In genomic region chr3:13528217-13528801, GRCh38 we compare ENCODE assay signal across 10 cellular contexts. TPM values are rescaled to one million over a fixed set of nuclear protein-coding genes. Genes with fewer than 3 reads are reported as not detected.
DNase-seq lines count a peak whose midpoint lies in the region; ATAC-seq and TF ChIP-seq lines count a peak whose summit lies in the region.
"Had no signal": no experiment of that assay in that cellular context is flagged by ENCODE, and none has a peak within 500 bp of the region (broad histone marks: within the 10 kb centered on the region; RNA-seq: fewer than 3 reads in every experiment).

No MANE protein-coding gene starts in this region.

- ATAC-seq in Panc1 (peak; percentile 82; the same call in 1 of the 2 replicates), foreskin keratinocyte (peak; percentile 42)

- peaks cover 2 to 4% (median 3%) of the 10 kb centered on the region in 3 donors for H3K27me3 Mint-ChIP-seq in CD14-positive monocyte (ENCODE audit: low read depth in 3 of 3)

- H3K4me3 Mint-ChIP-seq in CD14-positive monocyte, result no peak overlapping the region

- WGBS in spleen, 5 donors, result 72 to 84% (median 82%) methylated on average over 10 of the region's 10 CpGs

- no peaks in the 10 kb centered on the region for H3K4me1 ChIP-seq in Panc1 (ENCODE audit: control insufficient read depth, insufficient read depth, low read length)
- peaks cover 7% of the 10 kb centered on the region for H3K4me1 ChIP-seq in foreskin keratinocyte
- peaks cover 0 to 4% (median 0%) of the 10 kb centered on the region in 6 donors for H3K4me1 ChIP-seq in spleen

- H3K27ac ChIP-seq in Panc1 (ENCODE audit: low read length) (no peak overlapping the region), foreskin keratinocyte (no peak overlapping the region), spleen (no peak overlapping the region)

- H3K36me3 ChIP-seq in Panc1 (ENCODE audit: control insufficient read depth, insufficient read depth, low read length) (no peaks in the 10 kb centered on the region), spleen (no peaks in the 10 kb centered on the region)

- TF ChIP-seq CTCF in Panc1 (IDR thresholded peaks at IDR 0.05) (no peak), foreskin keratinocyte (conservative IDR thresholded peaks at IDR 0.05) (peak; percentile 22), spleen (IDR thresholded peaks at IDR 0.05 in 8 of 11, conservative IDR thresholded peaks at IDR 0.05 in 3 of 11) (no peak), CD14-positive monocyte (IDR thresholded peaks at IDR 0.05) (no peak), GM20000 (IDR thresholded peaks at IDR 0.05; ENCODE audit: extremely low read depth, missing control alignments) (no peak)

- H3K9me3 Mint-ChIP-seq in CD14-positive monocyte, result no peaks in the 10 kb centered on the region

- POLR2A ChIA-PET in Panc1 (lab: Charles Lee), result interaction anchor here (0.6 kb wide), 1 partner anchor 22 kb away, joined by 12 read pairs; no protein-coding TSS in a partner anchor

- DNase-seq in NCI-H748 (lab: John Stamatoyannopoulos, UW; ENCODE audit: unreplicated experiment), result peak; percentile 11
- DNase-seq in NCI-H748 treated with DMSO at 0.1 percent for 48 hours (lab: John Stamatoyannopoulos, UW), result no peak
- no peak for DNase-seq in Panc1 (ENCODE audit: low read depth, low spot score)
- no peak for DNase-seq in foreskin keratinocyte
- DNase-seq in spleen, result peak; percentile 47
- DNase-seq in NCI-H526 treated with DMSO at 0.1 percent for 48 hours (lab: John Stamatoyannopoulos, UW), result no peak
- no peak for DNase-seq in CD14-positive monocyte (ENCODE audit: low spot score)
- DNase-seq in GM20000 (ENCODE audit: low spot score), result no peak
- DNase-seq: effector CD8-positive, alpha-beta T cell had no signal

- no peaks in the 10 kb centered on the region for H3K36me3 Mint-ChIP-seq in CD14-positive monocyte

- intact Hi-C loops in Panc1 (cut with micrococcal nuclease; ENCODE audit: unreplicated experiment), result no loop called here
- intact Hi-C loops in spleen (cut with DNase I; ENCODE audit: low total_unique reads), result no loop called here
- intact Hi-C loops in CD14-positive monocyte (cut with micrococcal nuclease), result no loop called here

- no peaks in the 10 kb centered on the region for H3K27me3 ChIP-seq in Panc1 (ENCODE audit: control insufficient read depth, insufficient read depth, low read length)
- no peaks in the 10 kb centered on the region for H3K27me3 ChIP-seq in foreskin keratinocyte
- no peaks in the 10 kb centered on the region for H3K27me3 ChIP-seq in spleen (replicated peaks in 1 of 7)

- no peaks in the 10 kb centered on the region for H3K9me3 ChIP-seq in Panc1 (ENCODE audit: control insufficient read depth, insufficient read depth, low read depth, low read length)
- H3K9me3 ChIP-seq in spleen, result no peaks in the 10 kb centered on the region

- H3K27ac Mint-ChIP-seq in CD14-positive monocyte, result peak overlapping the region in 1 of 7 donors; percentile 42

- H3K4me3 ChIP-seq in Panc1 (ENCODE audit: low read depth in 2 of 2, low read length in 2 of 2) (no peak overlapping the region), spleen (no peak overlapping the region)

- no peak for TF ChIP-seq POLR2A in spleen (IDR thresholded peaks at IDR 0.05)

- BruUV-seq in Panc1 (replicated peaks; lab: Mats Ljungman, UMichigan), result no TSS peak

- CTCF ChIA-PET in Panc1 (lab: Charles Lee), result interaction anchor here (0.6 kb wide), 1 partner anchor 721 kb away, joined by 3 read pairs; no protein-coding TSS in a partner anchor

- in situ Hi-C loops in Panc1 (cut with HindIII; ENCODE audit: low pct_unique_long_range_greater_than_20kb, low sequenced_read_pairs), result no loop called here

- H3K4me1 Mint-ChIP-seq in CD14-positive monocyte, result no peaks in the 10 kb centered on the region

RNA-seq across cellular contexts. Expression of gene FBLN2, which starts 20.6 kb away (rescaled TPM):
- total RNA-seq in Panc1 (2021; ENCODE audit: unreplicated experiment) (0.44 TPM), foreskin keratinocyte (4.0 and 5.5 TPM in 2 replicates), spleen (10 to 100 TPM in 4 of 7 donors, 1 to 10 TPM in 3; 6.1 to 28.2 (median 17.4) TPM)
- 0.87 TPM for polyA plus RNA-seq in Panc1 (2012; ENCODE audit: insufficient read length)
- polyA plus RNA-seq in foreskin keratinocyte (2.8 and 4.1 TPM in 2 replicates), spleen (10 to 100 TPM in 1 of 3 donors, 1 to 10 TPM in 2; 8.9 to 15.9 (median 9.1) TPM), CD14-positive monocyte (not detected)
- total RNA-seq: OCI-LY7 had no signal

RNA-seq across cellular contexts. Expression of gene HDAC11, which starts 48.2 kb away (rescaled TPM):
- total RNA-seq in Panc1 (2021; ENCODE audit: unreplicated experiment), result 10.6 TPM
- 21.6 TPM for polyA plus RNA-seq in Panc1 (2012; ENCODE audit: insufficient read length)
- 13.3 and 13.5 TPM in 2 replicates for total RNA-seq in foreskin keratinocyte
- 13.8 and 14.9 TPM in 2 replicates for polyA plus RNA-seq in foreskin keratinocyte
- 10 to 100 TPM in 2 of 7 donors, 1 to 10 TPM in 5; 4.2 to 11.2 (median 6.3) TPM for total RNA-seq in spleen
- polyA plus RNA-seq in spleen, result 1 to 10 TPM; 2.5 to 6.5 (median 3.3) TPM
- 1 to 10 TPM; 2.9 to 3.5 TPM for polyA plus RNA-seq in CD14-positive monocyte

Comparison
In these comparisons a context has a peak if more than half of its experiments do, and no peak if none do; other contexts are left out.
1. DNase-seq: peak in NCI-H748 (single experiment) and spleen (single experiment); none in NCI-H748 treated with DMSO at 0.1 percent for 48 hours (single experiment), Panc1 (single experiment), foreskin keratinocyte (0 of 2), NCI-H526 treated with DMSO at 0.1 percent for 48 hours (single experiment), CD14-positive monocyte (single experiment) and GM20000 (single experiment).